ENCODE assay signal across 13 cellular contexts in genomic region chr3:134326126-134326525, GRCh38. TPM values are rescaled to one million over a fixed set of nuclear protein-coding genes. Genes with fewer than 3 reads are reported as not detected.
DNase-seq lines count a peak whose midpoint lies in the region; ATAC-seq and TF ChIP-seq lines count a peak whose summit lies in the region.
"Had no signal": no experiment of that assay in that cellular context is flagged by ENCODE, and none has a peak within 500 bp of the region (broad histone marks: within the 10 kb centered on the region; RNA-seq: fewer than 3 reads in every experiment).

No MANE protein-coding gene starts in this region.

- H3K36me3 Mint-ChIP-seq in endothelial cell (ENCODE audit: low read depth, unreplicated experiment) = no peaks in the 10 kb centered on the region
- H3K36me3 Mint-ChIP-seq: naive B cell had no signal

- H3K9ac ChIP-seq in muscle layer of colon (ENCODE audit: low read length) = no peak overlapping the region

- H3K9me3 Mint-ChIP-seq in endothelial cell (ENCODE audit: unreplicated experiment) = no peaks in the 10 kb centered on the region
- H3K9me3 Mint-ChIP-seq: naive B cell; stimulated activated naive CD8-positive, alpha-beta T cell treated with anti-CD3 and anti-CD28 coated beads, Interleukin-15, Interleukin-2, amounts not matched to agents 100 ng/mL and 50 ng/mL, for 24 hours had no signal

- H3K4me3 ChIP-seq in muscle layer of colon (ENCODE audit: low read depth in 1 of 2, low read length in 2 of 2) (no peak overlapping the region), uterus (no peak overlapping the region)

- peaks cover 31% of the 10 kb centered on the region for H3K4me1 Mint-ChIP-seq in endothelial cell (ENCODE audit: unreplicated experiment)
- H3K4me1 Mint-ChIP-seq: naive B cell had no signal

- H3K27ac ChIP-seq in muscle layer of colon (ENCODE audit: low read depth, low read length) (peak overlapping the region; percentile 32), uterus (peak overlapping the region; percentile 68 to 71)

- no peak for TF ChIP-seq POLR2A in uterus (IDR thresholded peaks at IDR 0.05)

- no peak for ATAC-seq in GM19035 (IDR thresholded peaks at IDR 0.05; ENCODE audit: unreplicated experiment)

- peak overlapping the region; percentile 39 for H3K27ac Mint-ChIP-seq in endothelial cell (ENCODE audit: unreplicated experiment)
- H3K27ac Mint-ChIP-seq: naive B cell; stimulated activated naive CD8-positive, alpha-beta T cell treated with anti-CD3 and anti-CD28 coated beads, Interleukin-15, Interleukin-2, amounts not matched to agents 100 ng/mL and 50 ng/mL, for 24 hours had no signal

- no peaks in the 10 kb centered on the region for H3K27me3 ChIP-seq in muscle layer of colon (ENCODE audit: control insufficient read depth in 1 of 2, insufficient read depth in 2 of 2, low read length in 2 of 2)
- no peaks in the 10 kb centered on the region for H3K27me3 ChIP-seq in uterus

- DNase-seq in activated CD8-positive, alpha-beta memory T cell treated with anti-CD3 and anti-CD28 coated beads for 24 hours = peak; percentile 3
- DNase-seq in activated CD8-positive, alpha-beta memory T cell treated with anti-CD3 and anti-CD28 coated beads, Interleukin-2, amount 50 U/mL, for 48 hours = no peak
- DNase-seq in endothelial cell (ENCODE audit: low spot score) (no peak), uterus (no peak)
- DNase-seq in activated T-cell treated with anti-CD3 and anti-CD28 coated beads, Interleukin-2, amount 50 U/mL, for 48 hours = no peak
- DNase-seq in activated CD4-positive, alpha-beta T cell treated with anti-CD3 and anti-CD28 coated beads for 48 hours = no peak
- DNase-seq: DMS79, hypothalamus, KG1, naive B cell had no signal

- H3K4me1 ChIP-seq in muscle layer of colon (ENCODE audit: insufficient read depth, low read length) (peaks cover 34% of the 10 kb centered on the region), uterus (peaks cover 5 to 17% of the 10 kb centered on the region in 2 donors)

- H3K9me3 ChIP-seq in muscle layer of colon (ENCODE audit: low read length) (no peaks in the 10 kb centered on the region), uterus (no peaks in the 10 kb centered on the region)

- intact Hi-C loops in uterus (cut with DNase I; ENCODE audit: low total_unique reads) = no loop called here

- no peaks in the 10 kb centered on the region for H3K36me3 ChIP-seq in muscle layer of colon (ENCODE audit: insufficient read depth, low read length)
- no peaks in the 10 kb centered on the region for H3K36me3 ChIP-seq in uterus

- H3K27me3 Mint-ChIP-seq in endothelial cell (ENCODE audit: unreplicated experiment) = peaks cover 12% of the 10 kb centered on the region

- H3K4me3 Mint-ChIP-seq in endothelial cell (ENCODE audit: unreplicated experiment) = no peak overlapping the region
- H3K4me3 Mint-ChIP-seq: naive B cell; stimulated activated naive CD8-positive, alpha-beta T cell treated with anti-CD3 and anti-CD28 coated beads, Interleukin-15, Interleukin-2, amounts not matched to agents 100 ng/mL and 50 ng/mL, for 24 hours had no signal

- TF ChIP-seq CTCF in endothelial cell (IDR thresholded peaks at IDR 0.05; ENCODE audit: unreplicated experiment) (no peak), uterus (IDR thresholded peaks at IDR 0.05) (no peak)

RNA-seq across cellular contexts. Expression of gene AMOTL2, which starts 48.1 kb away (rescaled TPM):
- total RNA-seq in endothelial cell (ENCODE audit: unreplicated experiment) (46.5 TPM), uterus (10 to 100 TPM; 49.4 to 87.5 (median 61.4) TPM)
